18 cellular contexts compared by ENCODE assay signal in the genomic region with DNA sequence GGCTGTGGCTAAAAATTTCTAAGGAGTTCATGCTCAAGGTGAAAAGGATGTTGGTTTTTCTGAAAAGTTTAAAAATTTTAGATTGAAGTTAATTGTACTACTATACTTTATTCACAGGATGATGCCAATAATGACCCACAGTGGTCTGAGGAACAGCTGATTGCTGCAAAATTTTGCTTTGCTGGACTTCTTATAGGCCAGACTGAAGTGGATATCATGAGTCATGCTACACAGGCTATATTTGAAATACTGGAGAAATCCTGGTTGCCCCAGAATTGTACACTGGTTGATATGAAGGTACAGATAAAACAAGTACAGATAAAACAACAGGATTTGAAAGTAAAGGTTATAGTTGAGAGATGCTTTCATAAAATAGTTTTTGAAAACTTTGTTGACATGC. TPM values are rescaled to one million over a fixed set of nuclear protein-coding genes. Genes with fewer than 3 reads are reported as not detected.
"Had no signal": no experiment of that assay in that cellular context is flagged by ENCODE, and none has a peak within 500 bp of the region (broad histone marks: within the 10 kb centered on the region; RNA-seq: fewer than 3 reads in every experiment).

No MANE protein-coding gene starts in this region.

- H3K4me3 Mint-ChIP-seq: activated CD4-positive, alpha-beta T cell treated with anti-CD3 and anti-CD28 coated beads, Interleukin-2, amount 10 ng/mL, durations not matched to agents 24 days and 14 days; activated naive CD8-positive, alpha-beta T cell treated with anti-CD3 and anti-CD28 coated beads for 36 hours; dendritic cell treated with granulocyte-macrophage colony-stimulating factor and Interleukin-4, amounts not matched to agents 40 ng/mL and 50 ng/mL, for 4 days; natural killer cell; stimulated activated effector memory CD8-positive, alpha-beta T cell treated with anti-CD3 and anti-CD28 coated beads, Interleukin-12 subunit alpha, Interleukin-12 subunit beta, amount 100 ng/mL, for 72 hours had no signal

- H3K27ac Mint-ChIP-seq: activated naive CD8-positive, alpha-beta T cell treated with anti-CD3 and anti-CD28 coated beads for 36 hours; dendritic cell treated with granulocyte-macrophage colony-stimulating factor and Interleukin-4, amounts not matched to agents 40 ng/mL and 50 ng/mL, for 4 days; natural killer cell; stimulated activated effector memory CD8-positive, alpha-beta T cell treated with anti-CD3 and anti-CD28 coated beads, Interleukin-12 subunit alpha, Interleukin-12 subunit beta, amount 100 ng/mL, for 72 hours had no signal

- H3K9me3 Mint-ChIP-seq: activated naive CD8-positive, alpha-beta T cell treated with anti-CD3 and anti-CD28 coated beads for 36 hours; dendritic cell treated with granulocyte-macrophage colony-stimulating factor and Interleukin-4, amounts not matched to agents 40 ng/mL and 50 ng/mL, for 4 days; natural killer cell; stimulated activated effector memory CD8-positive, alpha-beta T cell treated with anti-CD3 and anti-CD28 coated beads, Interleukin-12 subunit alpha, Interleukin-12 subunit beta, amount 100 ng/mL, for 72 hours had no signal

- DNase-seq: activated CD4-positive, alpha-beta T cell treated with anti-CD3 and anti-CD28 coated beads, Interleukin-2, amount 10 ng/mL, durations not matched to agents 24 days and 14 days; activated CD4-positive, CD25-positive, alpha-beta regulatory T cell; activated CD8-positive, alpha-beta memory T cell treated with anti-CD3 and anti-CD28 coated beads for 24 hours; activated naive CD4-positive, alpha-beta T cell; activated naive CD8-positive, alpha-beta T cell treated with anti-CD3 and anti-CD28 coated beads for 36 hours; anterior cingulate cortex; effector CD8-positive, alpha-beta T cell; left cardiac atrium; mesendoderm; natural killer cell; pancreas; stimulated activated CD4-positive, alpha-beta T cell treated with anti-CD3 and anti-CD28 coated beads, Interleukin-4, amount 100 ng/mL, for 24 hours; upper lobe of left lung had no signal

- H3K4me1 ChIP-seq: breast epithelium, pancreas, upper lobe of left lung had no signal

- FAIRE-seq: pancreas had no signal

- H3K27ac ChIP-seq: breast epithelium, pancreas, thoracic aorta, upper lobe of left lung had no signal

- H3K36me3 ChIP-seq: breast epithelium had no signal

- H3K27me3 Mint-ChIP-seq: activated CD4-positive, alpha-beta T cell treated with anti-CD3 and anti-CD28 coated beads, Interleukin-2, amount 10 ng/mL, durations not matched to agents 24 days and 14 days; activated naive CD8-positive, alpha-beta T cell treated with anti-CD3 and anti-CD28 coated beads for 36 hours; dendritic cell treated with granulocyte-macrophage colony-stimulating factor and Interleukin-4, amounts not matched to agents 40 ng/mL and 50 ng/mL, for 4 days had no signal

- H3K4me3 ChIP-seq: breast epithelium, pancreas, thoracic aorta, upper lobe of left lung had no signal

- H3K4me1 Mint-ChIP-seq: natural killer cell; stimulated activated effector memory CD8-positive, alpha-beta T cell treated with anti-CD3 and anti-CD28 coated beads, Interleukin-12 subunit alpha, Interleukin-12 subunit beta, amount 100 ng/mL, for 72 hours had no signal

- H3K9me3 ChIP-seq: breast epithelium, pancreas, thoracic aorta, upper lobe of left lung had no signal

- H3K27me3 ChIP-seq: breast epithelium, pancreas, upper lobe of left lung had no signal

RNA-seq across cellular contexts. Expression of gene ARL9, which starts 57.3 kb away (rescaled TPM):
- total RNA-seq: activated CD4-positive, alpha-beta T cell treated with anti-CD3 and anti-CD28 coated beads, Interleukin-2, amount 10 ng/mL, durations not matched to agents 24 days and 14 days; breast epithelium; left cardiac atrium; sciatic nerve; thoracic aorta had no signal
